In genomic region chr18:8668381-8668780, GRCh38 we compare ENCODE assay signal across 27 cellular contexts. TPM values are rescaled to one million over a fixed set of nuclear protein-coding genes. Genes with fewer than 3 reads are reported as not detected.
"Had no signal": no experiment of that assay in that cellular context is flagged by ENCODE, and none has a peak within 500 bp of the region (broad histone marks: within the 10 kb centered on the region; RNA-seq: fewer than 3 reads in every experiment).

No MANE protein-coding gene starts in this region.

- H3K27ac ChIP-seq: adrenal gland, body of pancreas, ovary, right lobe of liver, testis, uterus had no signal

- H3K4me3 ChIP-seq: adrenal gland, body of pancreas, ovary, right lobe of liver, testis, uterus had no signal

- ATAC-seq: activated T-cell treated with anti-CD3 and anti-CD28 coated beads, Interleukin-2, amount 50 U/mL, for 72 hours; body of pancreas; naive thymus-derived CD4-positive, alpha-beta T cell; right lobe of liver; stimulated activated naive CD8-positive, alpha-beta T cell treated with anti-CD3 and anti-CD28 coated beads, Interleukin-15, Interleukin-2, amounts not matched to agents 100 U/mL and 50 U/mL, for 24 hours had no signal

- H3K9me3 ChIP-seq: adrenal gland, body of pancreas, ovary, right lobe of liver, testis, uterus had no signal

- H3K36me3 ChIP-seq: adrenal gland, ovary, right lobe of liver, uterus had no signal

- DNase-seq: activated CD4-positive, alpha-beta T cell treated with anti-CD3 and anti-CD28 coated beads for 4 hours; activated CD4-positive, alpha-beta T cell treated with anti-CD3 and anti-CD28 coated beads, Interleukin-2, amount 50 U/mL, for 4 hours; activated CD4-positive, CD25-positive, alpha-beta regulatory T cell; activated effector memory CD4-positive, alpha-beta T cell treated with Interleukin-2 at 50 U/mL for 16 hours; activated naive CD4-positive, alpha-beta T cell treated with anti-CD3 and anti-CD28 coated beads for 36 hours; activated naive CD8-positive, alpha-beta T cell treated with anti-CD3 and anti-CD28 coated beads for 36 hours; activated T-cell treated with anti-CD3 and anti-CD28 coated beads for 4 hours; activated T-cell treated with anti-CD3 and anti-CD28 coated beads, Interleukin-2, amount 50 U/mL, for 72 hours; adrenal gland; aorta; body of pancreas; central memory CD4-positive, alpha-beta T cell; endodermal cell; erythroblast; head of caudate nucleus; hippocampal formation; midbrain; naive thymus-derived CD4-positive, alpha-beta T cell; ovary; right lobe of liver; stimulated activated CD4-positive, alpha-beta T cell treated with anti-CD3 and anti-CD28 coated beads, Interleukin-12 subunit alpha, Interleukin-12 subunit beta, amount 100 ng/mL, for 4 hours; stimulated activated CD4-positive, alpha-beta T cell treated with anti-CD3 and anti-CD28 coated beads, Interleukin-4, amount 100 ng/mL, for 1 hour; stimulated activated naive CD8-positive, alpha-beta T cell treated with anti-CD3 and anti-CD28 coated beads, Interleukin-15, Interleukin-2, amounts not matched to agents 100 U/mL and 50 U/mL, for 24 hours; T-helper 1 cell; testis; trophoblast cell; uterus had no signal

- H3K27me3 ChIP-seq: adrenal gland, body of pancreas, ovary, right lobe of liver, testis, uterus had no signal

- H3K4me1 ChIP-seq: adrenal gland, body of pancreas, right lobe of liver, testis, uterus had no signal

RNA-seq across cellular contexts. Expression of gene MTCL1, which starts 37.0 kb away (rescaled TPM):
- polyA plus RNA-seq: naive thymus-derived CD4-positive, alpha-beta T cell had no signal
